20 cellular contexts compared by ENCODE assay signal in genomic region chr19:31260171-31260933, GRCh38.
"Had no signal": no experiment of that assay in that cellular context is flagged by ENCODE, and none has a peak within 500 bp of the region (broad histone marks: within the 10 kb centered on the region; RNA-seq: fewer than 3 reads in every experiment).

No MANE protein-coding gene starts in this region.

- DNase-seq: activated B cell treated with CpG ODN at 0.5 μM for 24 hours; activated CD4-positive, alpha-beta memory T cell treated with anti-CD3 and anti-CD28 coated beads, Interleukin-2, amount 10 ng/mL, durations not matched to agents 7 days and 5 days; activated CD4-positive, alpha-beta T cell treated with anti-CD3 and anti-CD28 coated beads for 48 hours; activated gamma-delta T cell; activated T-cell treated with anti-CD3 and anti-CD28 coated beads, Interleukin-2, amount 50 U/mL, for 72 hours; nephron progenitor cell; psoas muscle; small intestine; stimulated activated CD4-positive, alpha-beta T cell treated with anti-CD3 and anti-CD28 coated beads, Interleukin-4, amount 100 ng/mL, for 24 hours; SW 1271; T-helper 2 cell; upper lobe of right lung had no signal

- H3K27ac Mint-ChIP-seq: activated B cell treated with CpG ODN at 0.5 μM for 24 hours; activated CD4-positive, alpha-beta memory T cell treated with anti-CD3 and anti-CD28 coated beads, Interleukin-2, amount 10 ng/mL, durations not matched to agents 7 days and 5 days; activated naive CD4-positive, alpha-beta T cell treated with anti-CD3 and anti-CD28 coated beads, Interleukin-2, amount 50 U/mL, for 24 hours; activated T-cell treated with anti-CD3 and anti-CD28 coated beads, Interleukin-2, amount 50 U/mL, for 72 hours; nephron progenitor cell; stimulated activated effector memory CD8-positive, alpha-beta T cell treated with anti-CD3 and anti-CD28 coated beads, Interleukin-12 subunit alpha, Interleukin-12 subunit beta, amount 100 ng/mL, for 72 hours had no signal

- H3K4me3 ChIP-seq: ascending aorta, coronary artery, left lung, psoas muscle, thoracic aorta, upper lobe of right lung had no signal

- H3K27ac ChIP-seq: ascending aorta, left lung, psoas muscle, thoracic aorta, upper lobe of right lung had no signal

- H3K4me3 Mint-ChIP-seq: activated B cell treated with CpG ODN at 0.5 μM for 24 hours; activated CD4-positive, alpha-beta memory T cell treated with anti-CD3 and anti-CD28 coated beads, Interleukin-2, amount 10 ng/mL, durations not matched to agents 7 days and 5 days; activated naive CD4-positive, alpha-beta T cell treated with anti-CD3 and anti-CD28 coated beads, Interleukin-2, amount 50 U/mL, for 24 hours; activated T-cell treated with anti-CD3 and anti-CD28 coated beads, Interleukin-2, amount 50 U/mL, for 72 hours; central memory CD8-positive, alpha-beta T cell; nephron progenitor cell; stimulated activated effector memory CD8-positive, alpha-beta T cell treated with anti-CD3 and anti-CD28 coated beads, Interleukin-12 subunit alpha, Interleukin-12 subunit beta, amount 100 ng/mL, for 72 hours had no signal

- H3K27me3 Mint-ChIP-seq: activated B cell treated with CpG ODN at 0.5 μM for 24 hours had no signal

- H3K4me1 ChIP-seq: ascending aorta, psoas muscle had no signal

- H3K36me3 Mint-ChIP-seq: activated naive CD4-positive, alpha-beta T cell treated with anti-CD3 and anti-CD28 coated beads, Interleukin-2, amount 50 U/mL, for 24 hours; stimulated activated effector memory CD8-positive, alpha-beta T cell treated with anti-CD3 and anti-CD28 coated beads, Interleukin-12 subunit alpha, Interleukin-12 subunit beta, amount 100 ng/mL, for 72 hours had no signal

- H3K9me3 Mint-ChIP-seq: activated CD4-positive, alpha-beta memory T cell treated with anti-CD3 and anti-CD28 coated beads, Interleukin-2, amount 10 ng/mL, durations not matched to agents 7 days and 5 days; activated naive CD4-positive, alpha-beta T cell treated with anti-CD3 and anti-CD28 coated beads, Interleukin-2, amount 50 U/mL, for 24 hours; activated T-cell treated with anti-CD3 and anti-CD28 coated beads, Interleukin-2, amount 50 U/mL, for 72 hours; central memory CD8-positive, alpha-beta T cell; nephron progenitor cell; stimulated activated effector memory CD8-positive, alpha-beta T cell treated with anti-CD3 and anti-CD28 coated beads, Interleukin-12 subunit alpha, Interleukin-12 subunit beta, amount 100 ng/mL, for 72 hours had no signal

- H3K36me3 ChIP-seq: ascending aorta, left lung, thoracic aorta, upper lobe of right lung had no signal

- H3K27me3 ChIP-seq: ascending aorta, upper lobe of right lung had no signal

- ATAC-seq: activated T-cell treated with anti-CD3 and anti-CD28 coated beads, Interleukin-2, amount 50 U/mL, for 72 hours; left lung; psoas muscle; right cardiac atrium; stimulated activated effector memory CD8-positive, alpha-beta T cell treated with anti-CD3 and anti-CD28 coated beads, Interleukin-12 subunit alpha, Interleukin-12 subunit beta, amount 100 ng/mL, for 72 hours; upper lobe of right lung had no signal

- H3K4me1 Mint-ChIP-seq: activated B cell treated with CpG ODN at 0.5 μM for 24 hours; central memory CD8-positive, alpha-beta T cell; stimulated activated effector memory CD8-positive, alpha-beta T cell treated with anti-CD3 and anti-CD28 coated beads, Interleukin-12 subunit alpha, Interleukin-12 subunit beta, amount 100 ng/mL, for 72 hours had no signal

- H3K9me3 ChIP-seq: ascending aorta, left lung, psoas muscle, thoracic aorta, upper lobe of right lung had no signal
